Comparison of ENCODE assay signal across 37 cellular contexts in genomic region chr18:60996822-60997221, GRCh38.
"Had no signal": no experiment of that assay in that cellular context is flagged by ENCODE, and none has a peak within 500 bp of the region (broad histone marks: within the 10 kb centered on the region; RNA-seq: fewer than 3 reads in every experiment).

No MANE protein-coding gene starts in this region.

- H3K36me3 ChIP-seq: adrenal gland, ascending aorta, brain microvascular endothelial cell, breast epithelium, cardiac muscle cell had no signal

- H3K36me3 Mint-ChIP-seq: activated naive CD4-positive, alpha-beta T cell treated with anti-CD3 and anti-CD28 coated beads, Interleukin-2, amount 10 ng/mL, durations not matched to agents 7 days and 5 days; activated naive CD4-positive, alpha-beta T cell treated with anti-CD3 and anti-CD28 coated beads, Interleukin-2, amount 50 U/mL, for 24 hours; activated naive CD8-positive, alpha-beta T cell; activated naive CD8-positive, alpha-beta T cell treated with anti-CD3 and anti-CD28 coated beads for 36 hours; activated naive CD8-positive, alpha-beta T cell treated with anti-CD3 and anti-CD28 coated beads, Interleukin-2, amount 10 ng/mL, durations not matched to agents 7 days and 5 days; brain had no signal

- H3K4me3 Mint-ChIP-seq: activated naive CD4-positive, alpha-beta T cell treated with anti-CD3 and anti-CD28 coated beads for 36 hours; activated naive CD4-positive, alpha-beta T cell treated with anti-CD3 and anti-CD28 coated beads, Interleukin-2, amount 10 ng/mL, durations not matched to agents 7 days and 5 days; activated naive CD4-positive, alpha-beta T cell treated with anti-CD3 and anti-CD28 coated beads, Interleukin-2, amount 50 U/mL, for 24 hours; activated naive CD8-positive, alpha-beta T cell; activated naive CD8-positive, alpha-beta T cell treated with anti-CD3 and anti-CD28 coated beads for 36 hours; activated naive CD8-positive, alpha-beta T cell treated with anti-CD3 and anti-CD28 coated beads, Interleukin-2, amount 10 ng/mL, durations not matched to agents 7 days and 5 days; activated T-cell treated with anti-CD3 and anti-CD28 coated beads, Interleukin-2, amount 50 U/mL, for 24 hours; activated T-cell treated with anti-CD3 and anti-CD28 coated beads, Interleukin-2, amount 50 U/mL, for 4 hours; activated T-cell treated with anti-CD3 and anti-CD28 coated beads, Interleukin-2, amount 50 U/mL, for 72 hours; activated T-helper 1 cell treated with anti-CD3 and anti-CD28 coated beads, Interleukin-12 subunit alpha, Interleukin-12 subunit beta, Interleukin-2, Interleukin-4 antibody, amounts not matched to agents 30 ng/mL and 10 ng/mL and 1 ng/mL, durations not matched to agents 14 hours and 24 hours and 36 hours; activated T-helper 17 cell treated with anti-CD3 and anti-CD28 coated beads, Interleukin-2, amount 50 U/mL, for 72 hours; brain; central memory CD8-positive, alpha-beta T cell had no signal

- H3K27me3 Mint-ChIP-seq: activated naive CD4-positive, alpha-beta T cell treated with anti-CD3 and anti-CD28 coated beads, Interleukin-2, amount 10 ng/mL, durations not matched to agents 7 days and 5 days; activated naive CD4-positive, alpha-beta T cell treated with anti-CD3 and anti-CD28 coated beads, Interleukin-2, amount 50 U/mL, for 24 hours; activated naive CD8-positive, alpha-beta T cell; activated naive CD8-positive, alpha-beta T cell treated with anti-CD3 and anti-CD28 coated beads for 36 hours; activated naive CD8-positive, alpha-beta T cell treated with anti-CD3 and anti-CD28 coated beads, Interleukin-2, amount 10 ng/mL, durations not matched to agents 7 days and 5 days; activated T-cell treated with anti-CD3 and anti-CD28 coated beads, Interleukin-2, amount 50 U/mL, for 24 hours; activated T-helper 17 cell treated with anti-CD3 and anti-CD28 coated beads, Interleukin-2, amount 50 U/mL, for 72 hours; central memory CD8-positive, alpha-beta T cell had no signal

- H3K9me3 Mint-ChIP-seq: activated T-helper 1 cell treated with anti-CD3 and anti-CD28 coated beads, Interleukin-12 subunit alpha, Interleukin-12 subunit beta, Interleukin-2, Interleukin-4 antibody, amounts not matched to agents 30 ng/mL and 10 ng/mL and 1 ng/mL, durations not matched to agents 14 hours and 24 hours and 36 hours had no signal

- H3K9me3 ChIP-seq: adrenal gland, ascending aorta, body of pancreas, breast epithelium had no signal

- H3K4me1 ChIP-seq: adrenal gland, ascending aorta, body of pancreas, breast epithelium had no signal

- H3K27ac Mint-ChIP-seq: activated naive CD4-positive, alpha-beta T cell treated with anti-CD3 and anti-CD28 coated beads for 36 hours; activated naive CD4-positive, alpha-beta T cell treated with anti-CD3 and anti-CD28 coated beads, Interleukin-2, amount 10 ng/mL, durations not matched to agents 7 days and 5 days; activated naive CD4-positive, alpha-beta T cell treated with anti-CD3 and anti-CD28 coated beads, Interleukin-2, amount 50 U/mL, for 24 hours; activated naive CD4-positive, alpha-beta T cell treated with anti-CD3 and anti-CD28 coated beads, Interleukin-2, amount 50 U/mL, for 72 hours; activated naive CD8-positive, alpha-beta T cell; activated naive CD8-positive, alpha-beta T cell treated with anti-CD3 and anti-CD28 coated beads for 36 hours; activated naive CD8-positive, alpha-beta T cell treated with anti-CD3 and anti-CD28 coated beads, Interleukin-2, amount 10 ng/mL, durations not matched to agents 7 days and 5 days; activated T-cell treated with anti-CD3 and anti-CD28 coated beads, Interleukin-2, amount 50 U/mL, for 24 hours; activated T-cell treated with anti-CD3 and anti-CD28 coated beads, Interleukin-2, amount 50 U/mL, for 72 hours; activated T-helper 1 cell treated with anti-CD3 and anti-CD28 coated beads, Interleukin-12 subunit alpha, Interleukin-12 subunit beta, Interleukin-2, Interleukin-4 antibody, amounts not matched to agents 30 ng/mL and 10 ng/mL and 1 ng/mL, durations not matched to agents 14 hours and 24 hours and 36 hours; activated T-helper 17 cell treated with anti-CD3 and anti-CD28 coated beads, Interleukin-2, amount 50 U/mL, for 72 hours; activated T-helper 2 cell treated with anti-CD3 and anti-CD28 coated beads, Interferon-gamma antibody, Interleukin-2, Interleukin-4, amounts not matched to agents 10 μg/mL and 5 μg/mL and 100 μg/mL, durations not matched to agents 14 hours and 24 hours and 36 hours; brain had no signal

- DNase-seq: activated effector memory CD4-positive, alpha-beta T cell treated with anti-CD3 and anti-CD28 coated beads, Interleukin-2, amount 50 U/mL, for 16 hours; activated effector memory CD4-positive, alpha-beta T cell treated with Interleukin-2 at 50 U/mL for 16 hours; activated gamma-delta T cell; activated gamma-delta T cell treated with Interleukin-2 at 50 U/mL for 16 hours; activated naive CD4-positive, alpha-beta T cell; activated naive CD4-positive, alpha-beta T cell treated with anti-CD3 and anti-CD28 coated beads for 36 hours; activated naive CD4-positive, alpha-beta T cell treated with anti-CD3 and anti-CD28 coated beads, Interleukin-2, amount 10 ng/mL, durations not matched to agents 7 days and 5 days; activated naive CD4-positive, alpha-beta T cell treated with anti-CD3 and anti-CD28 coated beads, Interleukin-2, amount 50 U/mL, for 16 hours; activated naive CD4-positive, alpha-beta T cell treated with Interleukin-2 at 50 U/mL for 16 hours; activated naive CD8-positive, alpha-beta T cell treated with anti-CD3 and anti-CD28 coated beads for 36 hours; activated naive CD8-positive, alpha-beta T cell treated with anti-CD3 and anti-CD28 coated beads, Interleukin-2, amount 10 ng/mL, durations not matched to agents 7 days and 5 days; activated T-cell treated with anti-CD3 and anti-CD28 coated beads, Interleukin-2, amount 50 U/mL, for 1 hour; activated T-cell treated with anti-CD3 and anti-CD28 coated beads, Interleukin-2, amount 50 U/mL, for 24 hours; activated T-cell treated with anti-CD3 and anti-CD28 coated beads, Interleukin-2, amount 50 U/mL, for 4 hours; activated T-cell treated with anti-CD3 and anti-CD28 coated beads, Interleukin-2, amount 50 U/mL, for 48 hours; activated T-cell treated with anti-CD3 and anti-CD28 coated beads, Interleukin-2, amount 50 U/mL, for 72 hours; adrenal gland; amniotic stem cell; amygdala; anterior cingulate cortex; aorta; body of pancreas; brain microvascular endothelial cell; caudate nucleus; central memory CD4-positive, alpha-beta T cell; cerebellar nuclear complex had no signal

- ATAC-seq: activated naive CD4-positive, alpha-beta T cell treated with anti-CD3 and anti-CD28 coated beads, Interleukin-2, amount 50 U/mL, for 72 hours; activated T-cell treated with anti-CD3 and anti-CD28 coated beads, Interleukin-2, amount 50 U/mL, for 4 hours; activated T-cell treated with anti-CD3 and anti-CD28 coated beads, Interleukin-2, amount 50 U/mL, for 72 hours; activated T-helper 17 cell treated with anti-CD3 and anti-CD28 coated beads, Interleukin-2, amount 50 U/mL, for 72 hours; body of pancreas had no signal

- H3K4me1 Mint-ChIP-seq: activated naive CD4-positive, alpha-beta T cell treated with anti-CD3 and anti-CD28 coated beads, Interleukin-2, amount 10 ng/mL, durations not matched to agents 7 days and 5 days; activated naive CD4-positive, alpha-beta T cell treated with anti-CD3 and anti-CD28 coated beads, Interleukin-2, amount 50 U/mL, for 24 hours; activated naive CD8-positive, alpha-beta T cell treated with anti-CD3 and anti-CD28 coated beads for 36 hours; activated naive CD8-positive, alpha-beta T cell treated with anti-CD3 and anti-CD28 coated beads, Interleukin-2, amount 10 ng/mL, durations not matched to agents 7 days and 5 days; activated T-helper 17 cell treated with anti-CD3 and anti-CD28 coated beads, Interleukin-2, amount 50 U/mL, for 72 hours; brain; central memory CD8-positive, alpha-beta T cell had no signal

- H3K4me3 ChIP-seq: adrenal gland, ascending aorta, body of pancreas, breast epithelium, cardiac muscle cell had no signal

- H3K27me3 ChIP-seq: adrenal gland, ascending aorta, body of pancreas, brain microvascular endothelial cell, breast epithelium, cardiac muscle cell had no signal

- H3K27ac ChIP-seq: adrenal gland, ascending aorta, body of pancreas, brain microvascular endothelial cell, breast epithelium, cardiac muscle cell had no signal
